Comparison of ENCODE assay signal across 2 cellular contexts in the genomic region with DNA sequence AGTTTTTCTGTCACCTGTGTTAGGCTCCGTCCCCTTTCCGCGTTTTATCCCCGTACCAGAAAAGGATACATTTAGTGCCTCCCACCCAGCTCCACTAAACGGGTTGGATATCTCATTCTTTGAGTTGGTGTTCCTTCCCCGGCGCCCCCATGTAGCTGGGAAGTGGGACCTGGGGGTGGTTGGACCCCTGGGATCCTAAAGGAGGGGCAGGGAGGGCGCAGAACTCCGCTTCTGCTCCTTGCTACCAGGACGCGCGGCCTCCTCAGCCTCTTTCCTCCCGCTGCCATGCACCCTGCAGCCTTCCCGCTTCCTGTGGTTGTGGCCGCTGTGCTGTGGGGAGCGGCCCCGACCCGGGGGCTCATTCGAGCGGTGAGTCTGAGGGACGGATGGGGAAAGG.
TF ChIP-seq lines count a peak whose summit lies in the region.

No MANE protein-coding gene starts in this region.

TF ChIP-seq in PFSK-1, 5 proteins besides CTCF, POLR2A, EP300 and RAD21:
- peak; percentile 49 for TF ChIP-seq POLR2AphosphoS5 (IDR thresholded peaks at IDR 0.05; ENCODE audit: low read depth, low read length)
- peak in 1 of 2 experiments; percentile 24; a peak in 1 of 4 replicates for TF ChIP-seq REST (IDR thresholded peaks at IDR 0.05; ENCODE audit: insufficient read depth in 1 of 2, low read depth in 2 of 2, low read length in 2 of 2)
- TF ChIP-seq SIN3A (IDR thresholded peaks at IDR 0.05; ENCODE audit: borderline replicate concordance, insufficient read depth, low read length): no peak

TF ChIP-seq in GM12878, 131 proteins besides CTCF, POLR2A, EP300 and RAD21 (continues in another document):
- no peak for TF ChIP-seq RUNX3 (IDR thresholded peaks at IDR 0.05; ENCODE audit: low read length)
- TF ChIP-seq IKZF2 (IDR thresholded peaks at IDR 0.05): peak; percentile 36 to 46; a peak in 1 of 4 replicates
- no peak for TF ChIP-seq RELA (IDR thresholded peaks at IDR 0.05; ENCODE audit: borderline replicate concordance, partially characterized antibody)
- no peak for TF ChIP-seq RCOR1 (conservative IDR thresholded peaks at IDR 0.05; ENCODE audit: low read depth, low read length)
- TF ChIP-seq HDAC6 (IDR thresholded peaks at IDR 0.05; ENCODE audit: unreplicated experiment): no peak
- no peak for TF ChIP-seq CHD2 (IDR thresholded peaks at IDR 0.05; ENCODE audit: borderline replicate concordance, low read depth, low read length)
- TF ChIP-seq HCFC1 (IDR thresholded peaks at IDR 0.05; ENCODE audit: low read length): no peak
- TF ChIP-seq MYB (IDR thresholded peaks at IDR 0.05; ENCODE audit: borderline replicate concordance, low read depth, low read length): no peak
- TF ChIP-seq, protein P1, sequence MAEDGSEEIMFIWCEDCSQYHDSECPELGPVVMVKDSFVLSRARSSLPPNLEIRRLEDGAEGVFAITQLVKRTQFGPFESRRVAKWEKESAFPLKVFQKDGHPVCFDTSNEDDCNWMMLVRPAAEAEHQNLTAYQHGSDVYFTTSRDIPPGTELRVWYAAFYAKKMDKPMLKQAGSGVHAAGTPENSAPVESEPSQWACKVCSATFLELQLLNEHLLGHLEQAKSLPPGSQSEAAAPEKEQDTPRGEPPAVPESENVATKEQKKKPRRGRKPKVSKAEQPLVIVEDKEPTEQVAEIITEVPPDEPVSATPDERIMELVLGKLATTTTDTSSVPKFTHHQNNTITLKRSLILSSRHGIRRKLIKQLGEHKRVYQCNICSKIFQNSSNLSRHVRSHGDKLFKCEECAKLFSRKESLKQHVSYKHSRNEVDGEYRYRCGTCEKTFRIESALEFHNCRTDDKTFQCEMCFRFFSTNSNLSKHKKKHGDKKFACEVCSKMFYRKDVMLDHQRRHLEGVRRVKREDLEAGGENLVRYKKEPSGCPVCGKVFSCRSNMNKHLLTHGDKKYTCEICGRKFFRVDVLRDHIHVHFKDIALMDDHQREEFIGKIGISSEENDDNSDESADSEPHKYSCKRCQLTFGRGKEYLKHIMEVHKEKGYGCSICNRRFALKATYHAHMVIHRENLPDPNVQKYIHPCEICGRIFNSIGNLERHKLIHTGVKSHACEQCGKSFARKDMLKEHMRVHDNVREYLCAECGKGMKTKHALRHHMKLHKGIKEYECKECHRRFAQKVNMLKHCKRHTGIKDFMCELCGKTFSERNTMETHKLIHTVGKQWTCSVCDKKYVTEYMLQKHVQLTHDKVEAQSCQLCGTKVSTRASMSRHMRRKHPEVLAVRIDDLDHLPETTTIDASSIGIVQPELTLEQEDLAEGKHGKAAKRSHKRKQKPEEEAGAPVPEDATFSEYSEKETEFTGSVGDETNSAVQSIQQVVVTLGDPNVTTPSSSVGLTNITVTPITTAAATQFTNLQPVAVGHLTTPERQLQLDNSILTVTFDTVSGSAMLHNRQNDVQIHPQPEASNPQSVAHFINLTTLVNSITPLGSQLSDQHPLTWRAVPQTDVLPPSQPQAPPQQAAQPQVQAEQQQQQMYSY (CRISPR knock-in tag; IDR thresholded peaks at IDR 0.05): no peak
- TF ChIP-seq ETV6 (conservative IDR thresholded peaks at IDR 0.05 in 1 of 2, IDR thresholded peaks at IDR 0.05 in 1 of 2; ENCODE audit: borderline replicate concordance in 1 of 2, low read depth in 1 of 2): no peak
- TF ChIP-seq, protein P2, sequence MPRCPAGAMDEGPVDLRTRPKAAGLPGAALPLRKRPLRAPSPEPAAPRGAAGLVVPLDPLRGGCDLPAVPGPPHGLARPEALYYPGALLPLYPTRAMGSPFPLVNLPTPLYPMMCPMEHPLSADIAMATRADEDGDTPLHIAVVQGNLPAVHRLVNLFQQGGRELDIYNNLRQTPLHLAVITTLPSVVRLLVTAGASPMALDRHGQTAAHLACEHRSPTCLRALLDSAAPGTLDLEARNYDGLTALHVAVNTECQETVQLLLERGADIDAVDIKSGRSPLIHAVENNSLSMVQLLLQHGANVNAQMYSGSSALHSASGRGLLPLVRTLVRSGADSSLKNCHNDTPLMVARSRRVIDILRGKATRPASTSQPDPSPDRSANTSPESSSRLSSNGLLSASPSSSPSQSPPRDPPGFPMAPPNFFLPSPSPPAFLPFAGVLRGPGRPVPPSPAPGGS (IDR thresholded peaks at IDR 0.05; ENCODE audit: borderline replicate concordance, insufficient read depth, low read depth, low read length, poor library complexity, severe bottlenecking): no peak
- no peak for TF ChIP-seq E4F1 (IDR thresholded peaks at IDR 0.05; ENCODE audit: borderline replicate concordance, partially characterized antibody)
- no peak for TF ChIP-seq PML (IDR thresholded peaks at IDR 0.05; ENCODE audit: low read length)
- no peak for TF ChIP-seq FOXM1 (IDR thresholded peaks at IDR 0.05; ENCODE audit: low read depth, low read length)
- no peak for TF ChIP-seq E2F4 (IDR thresholded peaks at IDR 0.05; ENCODE audit: low read depth, low read length)
- TF ChIP-seq ZNF24 (IDR thresholded peaks at IDR 0.05): no peak
- TF ChIP-seq, protein P3, sequence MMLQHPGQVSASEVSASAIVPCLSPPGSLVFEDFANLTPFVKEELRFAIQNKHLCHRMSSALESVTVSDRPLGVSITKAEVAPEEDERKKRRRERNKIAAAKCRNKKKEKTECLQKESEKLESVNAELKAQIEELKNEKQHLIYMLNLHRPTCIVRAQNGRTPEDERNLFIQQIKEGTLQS (IDR thresholded peaks at IDR 0.05; ENCODE audit: borderline replicate concordance, extremely low read depth, low read depth, low read length): no peak
- TF ChIP-seq KAT2A (conservative IDR thresholded peaks at IDR 0.05; ENCODE audit: control insufficient read depth, low read depth, low read length): no peak
- TF ChIP-seq NBN (IDR thresholded peaks at IDR 0.05): peak; percentile 5; the same call in 1 of the 2 replicates
- TF ChIP-seq ZNF274 (IDR thresholded peaks at IDR 0.05; ENCODE audit: insufficient read depth, insufficient read length): no peak
- TF ChIP-seq PAX5 (IDR thresholded peaks at IDR 0.05; ENCODE audit: borderline replicate concordance, low read depth, low read length): no peak
- TF ChIP-seq, protein P4, sequence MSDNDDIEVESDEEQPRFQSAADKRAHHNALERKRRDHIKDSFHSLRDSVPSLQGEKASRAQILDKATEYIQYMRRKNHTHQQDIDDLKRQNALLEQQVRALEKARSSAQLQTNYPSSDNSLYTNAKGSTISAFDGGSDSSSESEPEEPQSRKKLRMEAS (IDR thresholded peaks at IDR 0.05; ENCODE audit: low read depth, low read length): no peak
- TF ChIP-seq, protein P5, sequence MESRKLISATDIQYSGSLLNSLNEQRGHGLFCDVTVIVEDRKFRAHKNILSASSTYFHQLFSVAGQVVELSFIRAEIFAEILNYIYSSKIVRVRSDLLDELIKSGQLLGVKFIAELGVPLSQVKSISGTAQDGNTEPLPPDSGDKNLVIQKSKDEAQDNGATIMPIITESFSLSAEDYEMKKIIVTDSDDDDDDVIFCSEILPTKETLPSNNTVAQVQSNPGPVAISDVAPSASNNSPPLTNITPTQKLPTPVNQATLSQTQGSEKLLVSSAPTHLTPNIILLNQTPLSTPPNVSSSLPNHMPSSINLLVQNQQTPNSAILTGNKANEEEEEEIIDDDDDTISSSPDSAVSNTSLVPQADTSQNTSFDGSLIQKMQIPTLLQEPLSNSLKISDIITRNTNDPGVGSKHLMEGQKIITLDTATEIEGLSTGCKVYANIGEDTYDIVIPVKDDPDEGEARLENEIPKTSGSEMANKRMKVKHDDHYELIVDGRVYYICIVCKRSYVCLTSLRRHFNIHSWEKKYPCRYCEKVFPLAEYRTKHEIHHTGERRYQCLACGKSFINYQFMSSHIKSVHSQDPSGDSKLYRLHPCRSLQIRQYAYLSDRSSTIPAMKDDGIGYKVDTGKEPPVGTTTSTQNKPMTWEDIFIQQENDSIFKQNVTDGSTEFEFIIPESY (IDR thresholded peaks at IDR 0.05): no peak
- TF ChIP-seq RFX5 (IDR thresholded peaks at IDR 0.05; ENCODE audit: low read depth, low read length): no peak
- no peak for TF ChIP-seq ZBTB4 (CRISPR knock-in tag; IDR thresholded peaks at IDR 0.05)
- TF ChIP-seq, protein P6, sequence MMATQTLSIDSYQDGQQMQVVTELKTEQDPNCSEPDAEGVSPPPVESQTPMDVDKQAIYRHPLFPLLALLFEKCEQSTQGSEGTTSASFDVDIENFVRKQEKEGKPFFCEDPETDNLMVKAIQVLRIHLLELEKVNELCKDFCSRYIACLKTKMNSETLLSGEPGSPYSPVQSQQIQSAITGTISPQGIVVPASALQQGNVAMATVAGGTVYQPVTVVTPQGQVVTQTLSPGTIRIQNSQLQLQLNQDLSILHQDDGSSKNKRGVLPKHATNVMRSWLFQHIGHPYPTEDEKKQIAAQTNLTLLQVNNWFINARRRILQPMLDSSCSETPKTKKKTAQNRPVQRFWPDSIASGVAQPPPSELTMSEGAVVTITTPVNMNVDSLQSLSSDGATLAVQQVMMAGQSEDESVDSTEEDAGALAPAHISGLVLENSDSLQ (IDR thresholded peaks at IDR 0.05): no peak
- no peak for TF ChIP-seq IRF3 (IDR thresholded peaks at IDR 0.05)
- TF ChIP-seq EGR1 (IDR thresholded peaks at IDR 0.05; ENCODE audit: borderline replicate concordance in 1 of 2, low read depth in 2 of 2, low read length in 2 of 2): no peak
- no peak for TF ChIP-seq CBX3 (IDR thresholded peaks at IDR 0.05; ENCODE audit: borderline replicate concordance, low read depth)
- no peak for TF ChIP-seq JUNB (IDR thresholded peaks at IDR 0.05)
- no peak for TF ChIP-seq ZNF217 (IDR thresholded peaks at IDR 0.05)
- no peak for TF ChIP-seq RBBP5 (conservative IDR thresholded peaks at IDR 0.05)
- TF ChIP-seq CHD4 (IDR thresholded peaks at IDR 0.05): no peak
- no peak for TF ChIP-seq MEF2B (IDR thresholded peaks at IDR 0.05; ENCODE audit: partially characterized antibody, poor library complexity, severe bottlenecking)
- TF ChIP-seq BCL11A (IDR thresholded peaks at IDR 0.05; ENCODE audit: low read depth, low read length): no peak
- TF ChIP-seq STAT1 (conservative IDR thresholded peaks at IDR 0.05): no peak
- TF ChIP-seq POLR2AphosphoS2 (IDR thresholded peaks at IDR 0.05; ENCODE audit: low read depth, low read length): no peak; the same call in 1 of the 2 replicates
- TF ChIP-seq NR2C1 (IDR thresholded peaks at IDR 0.05): no peak
- TF ChIP-seq CEBPB (IDR thresholded peaks at IDR 0.05; ENCODE audit: borderline replicate concordance in 1 of 2, low read depth in 2 of 2, low read length in 2 of 2): no peak
- TF ChIP-seq SMARCA5 (IDR thresholded peaks at IDR 0.05): no peak
- 0 out of 2 replicates have a peak, but pooled peaks have one; percentile 17 for TF ChIP-seq MTA2 (IDR thresholded peaks at IDR 0.05; ENCODE audit: low read depth)
- no peak for TF ChIP-seq TCF7 (IDR thresholded peaks at IDR 0.05; ENCODE audit: borderline replicate concordance)
- peak; percentile 51; the same call in 1 of the 2 replicates for TF ChIP-seq YY1 (IDR thresholded peaks at IDR 0.05; ENCODE audit: low read depth, low read length)
- no peak for TF ChIP-seq BHLHE40 (IDR thresholded peaks at IDR 0.05; ENCODE audit: borderline replicate concordance in 1 of 2, low read depth in 2 of 2, low read length in 1 of 2)
- TF ChIP-seq HDAC2 (IDR thresholded peaks at IDR 0.05): no peak
- no peak for TF ChIP-seq ZNF384 (IDR thresholded peaks at IDR 0.05; ENCODE audit: borderline replicate concordance, low read depth, low read length)
- no peak; the same call in none of the 2 replicates for TF ChIP-seq SMAD5 (IDR thresholded peaks at IDR 0.05; ENCODE audit: low read depth)
